ENCODE assay signal across 1 cellular context in genomic region chr4:99712530-99712929, GRCh38.
TF ChIP-seq lines count a peak whose summit lies in the region.

No MANE protein-coding gene starts in this region.

TF ChIP-seq in IMR-90, 13 proteins besides CTCF, POLR2A, EP300 and RAD21 (continued from another document):
- TF ChIP-seq, protein P1, sequence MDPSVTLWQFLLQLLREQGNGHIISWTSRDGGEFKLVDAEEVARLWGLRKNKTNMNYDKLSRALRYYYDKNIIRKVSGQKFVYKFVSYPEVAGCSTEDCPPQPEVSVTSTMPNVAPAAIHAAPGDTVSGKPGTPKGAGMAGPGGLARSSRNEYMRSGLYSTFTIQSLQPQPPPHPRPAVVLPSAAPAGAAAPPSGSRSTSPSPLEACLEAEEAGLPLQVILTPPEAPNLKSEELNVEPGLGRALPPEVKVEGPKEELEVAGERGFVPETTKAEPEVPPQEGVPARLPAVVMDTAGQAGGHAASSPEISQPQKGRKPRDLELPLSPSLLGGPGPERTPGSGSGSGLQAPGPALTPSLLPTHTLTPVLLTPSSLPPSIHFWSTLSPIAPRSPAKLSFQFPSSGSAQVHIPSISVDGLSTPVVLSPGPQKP (IDR thresholded peaks at IDR 0.05; ENCODE audit: borderline replicate concordance, low read depth, low read length): no peak
- TF ChIP-seq RFX5 (IDR thresholded peaks at IDR 0.05; ENCODE audit: low read depth, low read length): no peak
